In the genomic region with DNA sequence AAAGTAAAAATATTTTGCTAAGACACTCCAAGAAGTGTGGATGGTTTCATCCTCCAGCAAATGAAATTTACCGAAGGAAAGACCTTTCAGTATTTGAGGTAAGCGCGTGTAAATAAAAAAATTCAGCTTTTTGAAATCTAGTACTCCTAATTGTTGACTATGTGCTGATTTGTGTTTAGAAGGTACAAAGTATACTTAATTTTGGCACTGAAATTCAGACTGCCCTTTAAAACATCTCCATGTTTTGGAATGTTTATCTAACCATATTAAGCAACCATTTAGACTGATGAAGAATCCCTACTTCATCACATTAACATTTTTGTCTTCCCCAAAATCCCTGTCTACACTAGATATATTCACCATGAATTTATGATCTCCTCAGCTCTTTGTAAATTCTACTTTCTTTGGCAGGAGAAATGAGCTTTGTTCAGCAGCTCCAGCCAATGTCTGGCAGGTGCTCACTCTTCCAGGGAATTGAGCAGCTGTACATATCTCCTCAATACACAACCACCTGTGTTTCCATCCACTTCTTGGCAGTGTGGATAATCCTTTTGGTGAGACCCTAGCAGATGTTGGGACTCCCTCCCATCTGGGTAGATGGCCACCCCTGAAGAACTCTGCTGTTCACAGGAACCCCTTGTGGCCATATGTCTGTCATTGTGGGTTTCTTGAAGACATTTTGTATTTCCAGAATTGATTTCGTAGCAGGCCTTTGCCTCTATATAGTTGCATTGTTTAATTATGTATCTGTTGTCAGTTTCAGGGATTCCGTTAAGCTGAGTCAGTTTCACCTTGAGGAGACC, we compare ENCODE assay signal across 18 cellular contexts.
DNase-seq lines count a peak whose midpoint lies in the region; ATAC-seq and TF ChIP-seq lines count a peak whose summit lies in the region.
"Had no signal": no experiment of that assay in that cellular context is flagged by ENCODE, and none has a peak within 500 bp of the region (broad histone marks: within the 10 kb centered on the region; RNA-seq: fewer than 3 reads in every experiment).

No MANE protein-coding gene starts in this region.

- CTCF ChIA-PET in GM10248 (lab: Yijun Ruan, JAX) (interaction anchor here (0.7 to 2.4 kb wide), 11 partner anchors 8 to 98 kb away, joined by 3 to 12 read pairs (median 5); no protein-coding TSS in a partner anchor), PC-3 (lab: Charles Lee) (no interaction called here)

- H3K27ac Mint-ChIP-seq in mesothelial cell of epicardium: peak overlapping the region; percentile 69
- H3K27ac Mint-ChIP-seq: activated CD4-positive, alpha-beta memory T cell treated with anti-CD3 and anti-CD28 coated beads, Interleukin-2, amount 10 ng/mL, durations not matched to agents 7 days and 5 days had no signal

- H3K4me3 ChIP-seq in PC-3 (ENCODE audit: low read length) (no peak overlapping the region), tibial nerve (no peak overlapping the region), right atrium auricular region (no peak overlapping the region)
- H3K4me3 ChIP-seq: colonic mucosa, K562 had no signal

- H3K9me3 ChIP-seq in PC-3 (ENCODE audit: low read length) (no peaks in the 10 kb centered on the region), tibial nerve (no peaks in the 10 kb centered on the region), right atrium auricular region (no peaks in the 10 kb centered on the region)
- H3K9me3 ChIP-seq: colonic mucosa had no signal

- H3K9ac ChIP-seq in PC-3 (ENCODE audit: low read length): no peak overlapping the region

- no peak overlapping the region for H3K4me2 ChIP-seq in PC-3 (ENCODE audit: low read length)

- TF ChIP-seq EP300 in tibial nerve (IDR thresholded peaks at IDR 0.05): no peak

- no peaks in the 10 kb centered on the region for H3K9me2 ChIP-seq in PC-3 (replicated peaks; ENCODE audit: low read length)

- WGBS in tibial nerve, 2 donors: 78% methylated on average over 5 of the region's 5 CpGs

- H3K4me1 ChIP-seq in PC-3 (ENCODE audit: insufficient read depth, low read length): no peaks in the 10 kb centered on the region
- H3K4me1 ChIP-seq in tibial nerve: peaks cover 0 to 20% (median 2%) of the 10 kb centered on the region in 4 donors
- peaks cover 0 to under 1% of the 10 kb centered on the region in 2 donors for H3K4me1 ChIP-seq in right atrium auricular region
- H3K4me1 ChIP-seq: colonic mucosa had no signal

- peaks cover 5% of the 10 kb centered on the region for H3F3A ChIP-seq in PC-3 (ENCODE audit: low read length, unreplicated experiment)

- no peak overlapping the region for H3K4me3 Mint-ChIP-seq in mesothelial cell of epicardium
- H3K4me3 Mint-ChIP-seq: activated CD4-positive, alpha-beta memory T cell treated with anti-CD3 and anti-CD28 coated beads, Interleukin-2, amount 10 ng/mL, durations not matched to agents 7 days and 5 days; T-cell had no signal

- DNase-seq in GM10248 (ENCODE audit: extremely low spot score) (no peak), GM13977 (ENCODE audit: low spot score) (peak; percentile 22), PC-3 (no peak), mesothelial cell of epicardium (ENCODE audit: low spot score in 2 of 2, unreplicated experiment in 2 of 2) (no peak), tibial nerve (ENCODE audit: low spot score in 2 of 2) (no peak), right atrium auricular region (ENCODE audit: low spot score) (no peak)
- DNase-seq in activated CD4-positive, CD25-positive, alpha-beta regulatory T cell (lab: John Stamatoyannopoulos, UW): no peak
- DNase-seq: activated CD4-positive, alpha-beta memory T cell treated with anti-CD3 and anti-CD28 coated beads, Interleukin-2, amount 10 ng/mL, durations not matched to agents 7 days and 5 days; aorta; colonic mucosa; left ventricle myocardium superior; NCI-H1436; posterior cingulate gyrus; stimulated activated naive CD4-positive, alpha-beta T cell; T-cell; trophoblast cell had no signal

- BruUV-seq in PC-3 (replicated peaks; lab: Mats Ljungman, UMichigan): no TSS peak

- no peaks in the 10 kb centered on the region for H3K79me2 ChIP-seq in PC-3 (ENCODE audit: low read length)

- intact Hi-C loops in PC-3 (cut with micrococcal nuclease): no loop called here

- H3K36me3 Mint-ChIP-seq in mesothelial cell of epicardium: peaks cover 59% of the 10 kb centered on the region

- TF ChIP-seq CTCF in GM10248 (IDR thresholded peaks at IDR 0.05; ENCODE audit: control extremely low read depth, extremely low read depth, low read depth, missing control alignments): peak; percentile 33
- TF ChIP-seq CTCF in GM13977 (IDR thresholded peaks at IDR 0.05; ENCODE audit: extremely low read depth, insufficient read depth, missing control alignments): peak; percentile 18
- TF ChIP-seq CTCF in PC-3 (conservative IDR thresholded peaks at IDR 0.05; ENCODE audit: low read depth, low read length): peak; percentile 36; the same call in 1 of the 2 replicates
- no peak for TF ChIP-seq CTCF in mesothelial cell of epicardium (IDR thresholded peaks at IDR 0.05; ENCODE audit: unreplicated experiment)
- TF ChIP-seq CTCF in tibial nerve (IDR thresholded peaks at IDR 0.05): no peak
- TF ChIP-seq CTCF in right atrium auricular region (IDR thresholded peaks at IDR 0.05): no peak

- H3K27ac ChIP-seq in PC-3 (ENCODE audit: low read length): no peak overlapping the region
- H3K27ac ChIP-seq in tibial nerve: no peak overlapping the region
- H3K27ac ChIP-seq in right atrium auricular region: no peak overlapping the region
- H3K27ac ChIP-seq: colonic mucosa had no signal

- H3K9me3 Mint-ChIP-seq in mesothelial cell of epicardium: no peaks in the 10 kb centered on the region
- H3K9me3 Mint-ChIP-seq: activated CD4-positive, alpha-beta memory T cell treated with anti-CD3 and anti-CD28 coated beads, Interleukin-2, amount 10 ng/mL, durations not matched to agents 7 days and 5 days; T-cell had no signal

- no peak for TF ChIP-seq POLR2A in tibial nerve (IDR thresholded peaks at IDR 0.05)

- ATAC-seq in PC-3: no peak; the same call in 1 of the 2 replicates
- ATAC-seq in HG03108 (IDR thresholded peaks at IDR 0.05; ENCODE audit: unreplicated experiment): no peak
- ATAC-seq: K562, left ventricle myocardium superior, T-cell had no signal

- H3K4me1 Mint-ChIP-seq in mesothelial cell of epicardium: peaks cover 9% of the 10 kb centered on the region

- H4K20me1 ChIP-seq in PC-3 (ENCODE audit: low read length): no peaks in the 10 kb centered on the region

- peaks cover 75% of the 10 kb centered on the region for H3K36me3 ChIP-seq in PC-3 (ENCODE audit: low read depth, low read length)
- H3K36me3 ChIP-seq in tibial nerve: peaks cover 0 to 22% (median 0%) of the 10 kb centered on the region in 3 donors
- H3K36me3 ChIP-seq in right atrium auricular region: peaks cover 11% of the 10 kb centered on the region
- H3K36me3 ChIP-seq: colonic mucosa had no signal

- no peak overlapping the region for H2AFZ ChIP-seq in PC-3 (ENCODE audit: low read length)

- H3K27me3 ChIP-seq in PC-3 (ENCODE audit: low read length) (no peaks in the 10 kb centered on the region), tibial nerve (no peaks in the 10 kb centered on the region), right atrium auricular region (no peaks in the 10 kb centered on the region)
- H3K27me3 ChIP-seq: colonic mucosa had no signal

- H3K27me3 Mint-ChIP-seq in mesothelial cell of epicardium (ENCODE audit: low read depth): no peaks in the 10 kb centered on the region
- H3K27me3 Mint-ChIP-seq: activated CD4-positive, alpha-beta memory T cell treated with anti-CD3 and anti-CD28 coated beads, Interleukin-2, amount 10 ng/mL, durations not matched to agents 7 days and 5 days; T-cell had no signal

- POLR2A ChIA-PET in GM10248 (lab: Yijun Ruan, JAX): no interaction called here
- POLR2A ChIA-PET in PC-3 (lab: Charles Lee; ENCODE audit: unreplicated experiment): interaction anchor here (0.5 kb wide), 1 partner anchor 38 kb away, joined by 11 read pairs; no protein-coding TSS in a partner anchor

- in situ Hi-C loops in GM13977 (cut with MboI; ENCODE audit: low pct_unique_long_range_greater_than_20kb, low sequenced_read_pairs, unreplicated experiment): no loop called here

Comparison
In these comparisons a context has a peak if more than half of its experiments do, and no peak if none do; other contexts are left out.
1. CTCF ChIP-seq: peak in GM10248 (single experiment), GM13977 (single experiment) and PC-3 (single experiment); none in mesothelial cell of epicardium (single experiment), tibial nerve (0 of 5) and right atrium auricular region (0 of 2).